Comparison of ENCODE assay signal across 1 cellular context in genomic region chr15:23869391-23869790, GRCh38.
TF ChIP-seq lines count a peak whose summit lies in the region.

No MANE protein-coding gene starts in this region.

TF ChIP-seq in K562, 482 proteins besides CTCF, POLR2A, EP300 and RAD21 (continued from another document):
- TF ChIP-seq TFE3 (CRISPR knock-in tag; IDR thresholded peaks at IDR 0.05) = no peak
- no peak for TF ChIP-seq E2F4 (CRISPR knock-in tag; IDR thresholded peaks at IDR 0.05; ENCODE audit: low read depth)
- no peak for TF ChIP-seq POLR3G (IDR thresholded peaks at IDR 0.05; ENCODE audit: extremely low read depth, insufficient read length, insufficient replicate concordance)
- TF ChIP-seq POLR2G (IDR thresholded peaks at IDR 0.05; ENCODE audit: low read depth, low read length) = peak; percentile 57; the same call in 1 of the 2 replicates
- no peak for TF ChIP-seq ZNF384 (IDR thresholded peaks at IDR 0.05; ENCODE audit: low read depth, low read length)
- TF ChIP-seq NFRKB (IDR thresholded peaks at IDR 0.05; ENCODE audit: low read depth) = no peak
- no peak for TF ChIP-seq MGA (IDR thresholded peaks at IDR 0.05)
- no peak for TF ChIP-seq SAP30 (IDR thresholded peaks at IDR 0.05; ENCODE audit: borderline replicate concordance, insufficient read depth, low read depth, low read length, poor library complexity, severe bottlenecking)
- TF ChIP-seq RBFOX2 (IDR thresholded peaks at IDR 0.05; ENCODE audit: low read depth, low read length) = peak; percentile 42; the same call in 1 of the 2 replicates
- no peak for TF ChIP-seq ZFX (CRISPR knock-in tag; IDR thresholded peaks at IDR 0.05)
- no peak for TF ChIP-seq RNF219 (CRISPR knock-in tag; IDR thresholded peaks at IDR 0.05)
- no peak for TF ChIP-seq MTA2 (IDR thresholded peaks at IDR 0.05; ENCODE audit: low read depth)
- TF ChIP-seq RFX1 (IDR thresholded peaks at IDR 0.05) = peak; percentile 30; the same call in 1 of the 2 replicates
- no peak for TF ChIP-seq STAT6 (CRISPR knock-in tag; IDR thresholded peaks at IDR 0.05)
- TF ChIP-seq TCF7 (IDR thresholded peaks at IDR 0.05; ENCODE audit: borderline replicate concordance) = no peak
- no peak for TF ChIP-seq PATZ1 (CRISPR knock-in tag; IDR thresholded peaks at IDR 0.05; ENCODE audit: borderline replicate concordance)
- TF ChIP-seq NCOR1 (IDR thresholded peaks at IDR 0.05) = no peak
- TF ChIP-seq ZNF232 (CRISPR knock-in tag; IDR thresholded peaks at IDR 0.05) = no peak
- TF ChIP-seq NRF1 (conservative IDR thresholded peaks at IDR 0.05 in 1 of 2, IDR thresholded peaks at IDR 0.05 in 1 of 2) = peak; percentile 72 to 74
- no peak for TF ChIP-seq SMARCE1 (IDR thresholded peaks at IDR 0.05)
- peak; percentile 32 for TF ChIP-seq TBP (optimal IDR thresholded peaks at IDR 0.05; ENCODE audit: low read depth, low read length)
- TF ChIP-seq HOXB6 (CRISPR knock-in tag; IDR thresholded peaks at IDR 0.05; ENCODE audit: borderline replicate concordance) = no peak
